Comparison of ENCODE assay signal across 7 cellular contexts in genomic region chr5:95842955-95843544, GRCh38. TPM values are rescaled to one million over a fixed set of nuclear protein-coding genes. Genes with fewer than 3 reads are reported as not detected.
DNase-seq lines count a peak whose midpoint lies in the region; ATAC-seq and TF ChIP-seq lines count a peak whose summit lies in the region.

No MANE protein-coding gene starts in this region.

- CTCF ChIA-PET in RWPE1 (lab: Yijun Ruan, JAX): no interaction called here

- H3K4me1 Mint-ChIP-seq in activated T-helper 2 cell treated with anti-CD3 and anti-CD28 coated beads, Interferon-gamma antibody, Interleukin-2, Interleukin-4, amounts not matched to agents 10 μg/mL and 5 μg/mL and 100 μg/mL, durations not matched to agents 14 hours and 24 hours and 36 hours (ENCODE audit: low read depth): peaks cover 25% of the 10 kb centered on the region

- TF ChIP-seq CTCF in left ventricle myocardium inferior (IDR thresholded peaks at IDR 0.05; ENCODE audit: borderline replicate concordance): peak; percentile 40
- no peak for TF ChIP-seq CTCF in RWPE1 (conservative IDR thresholded peaks at IDR 0.05; ENCODE audit: low read depth)

- intact Hi-C loops in activated T-helper 2 cell treated with anti-CD3 and anti-CD28 coated beads, Interferon-gamma antibody, Interleukin-2, Interleukin-4, amounts not matched to agents 10 μg/mL and 5 μg/mL and 100 μg/mL, durations not matched to agents 14 hours and 24 hours and 36 hours (cut with micrococcal nuclease): loop anchor here (1.0 to 5.0 kb wide), 7 partner anchors 8 to 199 kb away; partner anchors contain the start of gene GLRX
- intact Hi-C loops in left ventricle myocardium inferior (cut with micrococcal nuclease): no loop called here

- H3K27me3 Mint-ChIP-seq in activated T-helper 2 cell treated with anti-CD3 and anti-CD28 coated beads, Interferon-gamma antibody, Interleukin-2, Interleukin-4, amounts not matched to agents 10 μg/mL and 5 μg/mL and 100 μg/mL, durations not matched to agents 14 hours and 24 hours and 36 hours (ENCODE audit: low read depth): peaks cover 3% of the 10 kb centered on the region

- no peaks in the 10 kb centered on the region for H3K36me3 Mint-ChIP-seq in activated T-helper 2 cell treated with anti-CD3 and anti-CD28 coated beads, Interferon-gamma antibody, Interleukin-2, Interleukin-4, amounts not matched to agents 10 μg/mL and 5 μg/mL and 100 μg/mL, durations not matched to agents 14 hours and 24 hours and 36 hours (ENCODE audit: low read depth)

- peak; percentile 96 for DNase-seq in OCI-M1 (lab: John Stamatoyannopoulos, UW)
- peak; percentile 63 for DNase-seq in activated T-helper 2 cell treated with anti-CD3 and anti-CD28 coated beads, Interferon-gamma antibody, Interleukin-2, Interleukin-4, amounts not matched to agents 10 μg/mL and 5 μg/mL and 100 μg/mL, durations not matched to agents 14 hours and 24 hours and 36 hours (ENCODE audit: low spot score)
- peak; percentile 59 for DNase-seq in left ventricle myocardium inferior
- DNase-seq in stimulated activated CD4-positive, alpha-beta T cell treated with anti-CD3 and anti-CD28 coated beads, Interleukin-4, amount 100 ng/mL, for 1 hour: peak; percentile 43
- DNase-seq in RWPE1 (ENCODE audit: low spot score): no peak

- no peaks in the 10 kb centered on the region for H3K36me3 ChIP-seq in left ventricle myocardium inferior

- H3K27ac ChIP-seq in left ventricle myocardium inferior (replicated peaks) (peak overlapping the region; percentile 65), RWPE1 (no peak overlapping the region)

- peak overlapping the region; percentile 51 for H3K27ac Mint-ChIP-seq in activated T-helper 2 cell treated with anti-CD3 and anti-CD28 coated beads, Interferon-gamma antibody, Interleukin-2, Interleukin-4, amounts not matched to agents 10 μg/mL and 5 μg/mL and 100 μg/mL, durations not matched to agents 14 hours and 24 hours and 36 hours

- H3K4me3 ChIP-seq in left ventricle myocardium inferior: no peak overlapping the region

- ATAC-seq in GM18909 (IDR thresholded peaks at IDR 0.05; ENCODE audit: poor library complexity, unreplicated experiment) (peak; percentile 91), HG03025 (IDR thresholded peaks at IDR 0.05; ENCODE audit: low FRiP score, unreplicated experiment) (peak; percentile 86)

- POLR2A ChIA-PET in RWPE1 (lab: Yijun Ruan, JAX; ENCODE audit: low non-redundant PET): no interaction called here

- H3K27me3 ChIP-seq in left ventricle myocardium inferior (ENCODE audit: low read depth): no peaks in the 10 kb centered on the region

- H3K4me3 Mint-ChIP-seq in activated T-helper 2 cell treated with anti-CD3 and anti-CD28 coated beads, Interferon-gamma antibody, Interleukin-2, Interleukin-4, amounts not matched to agents 10 μg/mL and 5 μg/mL and 100 μg/mL, durations not matched to agents 14 hours and 24 hours and 36 hours (ENCODE audit: low read depth): no peak overlapping the region

- no peaks in the 10 kb centered on the region for H3K9me3 Mint-ChIP-seq in activated T-helper 2 cell treated with anti-CD3 and anti-CD28 coated beads, Interferon-gamma antibody, Interleukin-2, Interleukin-4, amounts not matched to agents 10 μg/mL and 5 μg/mL and 100 μg/mL, durations not matched to agents 14 hours and 24 hours and 36 hours

- peaks cover 21% of the 10 kb centered on the region for H3K4me1 ChIP-seq in left ventricle myocardium inferior

- no peaks in the 10 kb centered on the region for H3K9me3 ChIP-seq in left ventricle myocardium inferior (replicated peaks)

RNA-seq across cellular contexts. Expression of gene GLRX, which starts 20.5 kb away (rescaled TPM):
- total RNA-seq in activated T-helper 2 cell treated with anti-CD3 and anti-CD28 coated beads, Interferon-gamma antibody, Interleukin-2, Interleukin-4, amounts not matched to agents 10 μg/mL and 5 μg/mL and 100 μg/mL, durations not matched to agents 14 hours and 24 hours and 36 hours: 14.9 and 18.5 TPM in 2 replicates
- total RNA-seq in left ventricle myocardium inferior: 139 TPM
